ENCODE assay signal across 8 cellular contexts in genomic region chr12:117189725-117190209, GRCh38. TPM values are rescaled to one million over a fixed set of nuclear protein-coding genes. Genes with fewer than 3 reads are reported as not detected.
DNase-seq lines count a peak whose midpoint lies in the region; ATAC-seq, FAIRE-seq and TF ChIP-seq lines count a peak whose summit lies in the region.

No MANE protein-coding gene starts in this region.

- peak overlapping the region; percentile 85 for H3K4me2 ChIP-seq in A549

- H3K36me3 ChIP-seq in NT2/D1 (ENCODE audit: insufficient read depth, insufficient read length, low read length) (peaks cover 29% of the 10 kb centered on the region), aorta (ENCODE audit: control insufficient read depth in 1 of 2, insufficient read depth in 2 of 2, low read length in 1 of 2) (no peaks in the 10 kb centered on the region)

- intact Hi-C loops in aorta (cut with DNase I), result no loop called here

- CTCF ChIA-PET in A549 (lab: Yijun Ruan, JAX), result interaction anchor here (0.9 to 1.4 kb wide), 3 partner anchors 12 to 89 kb away, joined by 3 read pairs; no protein-coding TSS in a partner anchor

- H3K27me3 ChIP-seq in NT2/D1 (ENCODE audit: insufficient read depth, insufficient read length) (peaks cover 3% of the 10 kb centered on the region), aorta (ENCODE audit: control insufficient read depth in 1 of 2, insufficient read depth in 2 of 2, low read length in 1 of 2) (no peaks in the 10 kb centered on the region)

- no peak for FAIRE-seq in A549 (lab: Jason Lieb, UNC)

- WGBS in A549 (ENCODE audit: missing lambda C conversion rate), result under 1% methylated on average over 20 of the region's 52 CpGs
- 0 to 1% methylated on average over 32 to 52 of the region's 52 CpGs for WGBS in aorta, 2 donors

- H3K27ac ChIP-seq in A549 (peak overlapping the region; percentile 83 to 95), aorta (ENCODE audit: low read depth in 1 of 2, low read length in 2 of 2) (peak overlapping the region; percentile 5 to 13)

- H3K9ac ChIP-seq in NT2/D1 (ENCODE audit: insufficient read length, low read depth), result peak overlapping the region; percentile 99

- no peak for TF ChIP-seq POLR2A in A549 (IDR thresholded peaks at IDR 0.05; ENCODE audit: low read length)

- TF ChIP-seq CTCF in A549 (IDR thresholded peaks at IDR 0.05) (no peak), omental fat pad (IDR thresholded peaks at IDR 0.05) (no peak)

- ATAC-seq in A549, result peak; percentile 32 to 60
- peak; percentile 26 for ATAC-seq in GM18517 (IDR thresholded peaks at IDR 0.05; ENCODE audit: unreplicated experiment)
- ATAC-seq in HG02973 (IDR thresholded peaks at IDR 0.05; ENCODE audit: unreplicated experiment), result peak; percentile 45
- ATAC-seq in omental fat pad (ENCODE audit: low FRiP score), result peak; percentile 47
- peak; percentile 33 for ATAC-seq in aorta (ENCODE audit: low FRiP score)

- H3K9me3 ChIP-seq in A549, result no peaks in the 10 kb centered on the region
- H3K9me3 ChIP-seq in NT2/D1 (ENCODE audit: insufficient read depth, low read length), result no peaks in the 10 kb centered on the region
- H3K9me3 ChIP-seq in aorta (ENCODE audit: control insufficient read depth, low read length), result no peaks in the 10 kb centered on the region

- no peak for TF ChIP-seq EP300 in A549 (IDR thresholded peaks at IDR 0.05)

- no peak for TF ChIP-seq RAD21 in A549 (conservative IDR thresholded peaks at IDR 0.05 in 1 of 2, IDR thresholded peaks at IDR 0.05 in 1 of 2)

- H3K4me3 ChIP-seq in A549 (peak overlapping the region; percentile 84), NT2/D1 (ENCODE audit: insufficient read length, low read depth) (peak overlapping the region; percentile 99), aorta (ENCODE audit: low read length in 2 of 2) (peak overlapping the region; percentile 88 to 89)

- POLR2A ChIA-PET in A549 (lab: Yijun Ruan, JAX), result no interaction called here

- DNase-seq in A549 (ENCODE audit: low read depth in 1 of 2, low spot score in 1 of 2) (peak; percentile 41 to 69), NT2/D1 (ENCODE audit: low read depth, low spot score) (no peak), activated gamma-delta T cell treated with Interleukin-2 at 50 U/mL for 16 hours (peak; percentile 26), globus pallidus (ENCODE audit: low spot score) (peak; percentile 38), omental fat pad (ENCODE audit: low spot score) (no peak), aorta (peak; percentile 56 to 82)

- H3K4me1 ChIP-seq in A549 (peaks cover 13% of the 10 kb centered on the region; the same call in 1 of the 3 replicates), NT2/D1 (ENCODE audit: insufficient read depth, insufficient read length) (peaks cover 2% of the 10 kb centered on the region), aorta (ENCODE audit: control insufficient read depth in 1 of 2, insufficient read depth in 2 of 2, low read length in 2 of 2) (no peaks in the 10 kb centered on the region)

TF ChIP-seq in A549, 52 proteins besides CTCF, POLR2A, EP300 and RAD21:
- no peak for TF ChIP-seq KDM1A (IDR thresholded peaks at IDR 0.05; ENCODE audit: low read depth)
- no peak for TF ChIP-seq RARB (CRISPR knock-in tag; IDR thresholded peaks at IDR 0.05)

RNA-seq across cellular contexts. Expression of gene FBXO21, which starts 0.5 kb away (rescaled TPM):
- polyA plus RNA-seq in A549 (2011; rRNA removed) (60.3 and 62.4 TPM in 2 replicates), A549 (2017; fragmentation: RNase III; extraction: RNeasy Plus Mini Kit Qiagen cat#74134 plus additional on column Dnase treatment) (29.8 to 33.2 TPM (median 31.2 TPM) in 3 replicates), aorta (10 to 100 TPM in 1 of 2 donors, 1 to 10 TPM in 1; 9.3 to 13.5 TPM)
- 88.7 and 101 TPM in 2 replicates for polyA plus RNA-seq in A549 (2012; cell fraction: cytosol; rRNA removed)
- polyA plus RNA-seq in A549 (2012; cell fraction: nucleus; rRNA removed), result 110 and 149 TPM in 2 replicates
- polyA minus RNA-seq in A549 (2011; rRNA and poly(A)+ RNA removed), result 151 and 197 TPM in 2 replicates
- total RNA-seq in omental fat pad (10 to 100 TPM; 45.0 to 74.2 (median 62.2) TPM), aorta (10 to 100 TPM; 32.0 to 35.8 TPM)

Comparison
In these comparisons a context has a peak if more than half of its experiments do, and no peak if none do; other contexts are left out.
1. DNase-seq: peak in A549 (2 of 2), activated gamma-delta T cell treated with Interleukin-2 at 50 U/mL for 16 hours (single experiment), globus pallidus (single experiment) and aorta (2 of 2); none in NT2/D1 (single experiment) and omental fat pad (single experiment).
2. Peak in every context shown above with its lines, with median percentiles within 50 percentile points of each other: ATAC-seq and H3K4me3 ChIP-seq.